Comparison of ENCODE assay signal across 25 cellular contexts in genomic region chr2:182115258-182115657, GRCh38.
A peak's percentile ranks its signal among the peaks of the same experiment; 100 is the strongest.
DNase-seq lines count a peak whose midpoint lies in the region; ATAC-seq, FAIRE-seq and TF ChIP-seq lines count a peak whose summit lies in the region.
"Had no signal": no experiment of that assay in that cellular context is flagged by ENCODE, and none has a peak within 500 bp of the region (broad histone marks: within the 10 kb centered on the region; RNA-seq: fewer than 3 reads in every experiment).

No MANE protein-coding gene starts in this region.

- no peaks in the 10 kb centered on the region for H3K9me3 Mint-ChIP-seq in activated CD4-positive, alpha-beta T cell treated with anti-CD3 and anti-CD28 coated beads for 36 hours (ENCODE audit: low read depth)
- no peaks in the 10 kb centered on the region for H3K9me3 Mint-ChIP-seq in activated T-helper 17 cell treated with anti-CD3 and anti-CD28 coated beads, Interleukin-2, amount 50 U/mL, for 72 hours

- H3K27ac Mint-ChIP-seq in activated CD4-positive, alpha-beta T cell treated with anti-CD3 and anti-CD28 coated beads for 36 hours, result no peak overlapping the region
- no peak overlapping the region for H3K27ac Mint-ChIP-seq in activated T-helper 17 cell treated with anti-CD3 and anti-CD28 coated beads, Interleukin-2, amount 50 U/mL, for 72 hours
- H3K27ac Mint-ChIP-seq: CD4-positive, CD25-positive, alpha-beta regulatory T cell had no signal

- H3K4me3 Mint-ChIP-seq in activated CD4-positive, alpha-beta T cell treated with anti-CD3 and anti-CD28 coated beads for 36 hours, result no peak overlapping the region
- no peak overlapping the region for H3K4me3 Mint-ChIP-seq in activated T-helper 17 cell treated with anti-CD3 and anti-CD28 coated beads, Interleukin-2, amount 50 U/mL, for 72 hours
- H3K4me3 Mint-ChIP-seq: CD4-positive, CD25-positive, alpha-beta regulatory T cell had no signal

- intact Hi-C loops in activated CD4-positive, alpha-beta T cell treated with anti-CD3 and anti-CD28 coated beads for 36 hours (cut with DNase I, micrococcal nuclease), result no loop called here
- intact Hi-C loops in sciatic nerve (cut with DNase I), result no loop called here

- no peak for DNase-seq in activated CD4-positive, alpha-beta T cell treated with anti-CD3 and anti-CD28 coated beads for 36 hours
- no peak for DNase-seq in activated CD4-positive, alpha-beta T cell treated with anti-CD3 and anti-CD28 coated beads, Interleukin-2, amount 50 U/mL, for 4 hours
- DNase-seq in D721Med (ENCODE audit: insufficient read length, low spot score) (no peak), kidney tubule cell (ENCODE audit: low spot score) (peak; percentile 58), sciatic nerve (ENCODE audit: low spot score) (no peak)
- DNase-seq: 8988T; CD4-positive, CD25-positive, alpha-beta regulatory T cell; HCEC 1CT; KBM-7; MG63; NCI-H1105 treated with DMSO at 0.1 percent for 48 hours; NCI-H146; NCI-H1930; NCI-H2107; NCI-H446; NCI-H524 treated with DMSO at 0.1 percent for 48 hours; NCI-H774; NK-92 treated with Interleukin-12 subunit alpha and Interleukin-12 subunit beta, amount 100 ng/mL, for 24 hours; PC-9; Right ventricle myocardium superior had no signal

- FAIRE-seq in D721Med (lab: Jason Lieb, UNC), result peak; percentile 70
- FAIRE-seq: GM18507, H1, HTR-8/SVneo had no signal

- no peaks in the 10 kb centered on the region for H3K4me1 Mint-ChIP-seq in activated CD4-positive, alpha-beta T cell treated with anti-CD3 and anti-CD28 coated beads for 36 hours
- no peaks in the 10 kb centered on the region for H3K4me1 Mint-ChIP-seq in activated T-helper 17 cell treated with anti-CD3 and anti-CD28 coated beads, Interleukin-2, amount 50 U/mL, for 72 hours
- H3K4me1 Mint-ChIP-seq: CD4-positive, CD25-positive, alpha-beta regulatory T cell had no signal

- CTCF ChIA-PET in activated CD4-positive, alpha-beta T cell treated with anti-CD3 and anti-CD28 coated beads for 36 hours (lab: Charles Lee), result no interaction called here

- ATAC-seq in activated CD4-positive, alpha-beta T cell treated with anti-CD3 and anti-CD28 coated beads for 36 hours, result peak; percentile 23
- ATAC-seq in activated T-helper 17 cell treated with anti-CD3 and anti-CD28 coated beads, Interleukin-2, amount 50 U/mL, for 72 hours (replicated peaks), result peak; percentile 16
- ATAC-seq in GM21390 (IDR thresholded peaks at IDR 0.05; ENCODE audit: unreplicated experiment) (no peak), sciatic nerve (no peak)

- TF ChIP-seq CTCF in D721Med (IDR thresholded peaks at IDR 0.05; ENCODE audit: insufficient read depth, missing control alignments), result no peak

- H3K36me3 Mint-ChIP-seq in activated CD4-positive, alpha-beta T cell treated with anti-CD3 and anti-CD28 coated beads for 36 hours (ENCODE audit: low read depth), result no peaks in the 10 kb centered on the region
- H3K36me3 Mint-ChIP-seq in activated T-helper 17 cell treated with anti-CD3 and anti-CD28 coated beads, Interleukin-2, amount 50 U/mL, for 72 hours (ENCODE audit: low read depth), result no peaks in the 10 kb centered on the region
- H3K36me3 Mint-ChIP-seq: CD4-positive, CD25-positive, alpha-beta regulatory T cell had no signal

- POLR2A ChIA-PET in activated CD4-positive, alpha-beta T cell treated with anti-CD3 and anti-CD28 coated beads for 36 hours (lab: Charles Lee), result no interaction called here

- no peaks in the 10 kb centered on the region for H3K27me3 Mint-ChIP-seq in activated CD4-positive, alpha-beta T cell treated with anti-CD3 and anti-CD28 coated beads for 36 hours
- peaks cover 17% of the 10 kb centered on the region for H3K27me3 Mint-ChIP-seq in activated T-helper 17 cell treated with anti-CD3 and anti-CD28 coated beads, Interleukin-2, amount 50 U/mL, for 72 hours
- H3K27me3 Mint-ChIP-seq: CD4-positive, CD25-positive, alpha-beta regulatory T cell had no signal

Comparison
In these comparisons a context has a peak if more than half of its experiments do, and no peak if none do; other contexts are left out.
1. ATAC-seq: peak in activated CD4-positive, alpha-beta T cell treated with anti-CD3 and anti-CD28 coated beads for 36 hours (single experiment) and activated T-helper 17 cell treated with anti-CD3 and anti-CD28 coated beads, Interleukin-2, amount 50 U/mL, for 72 hours (single experiment); none in GM21390 (single experiment) and sciatic nerve (single experiment).